9 cellular contexts compared by ENCODE assay signal in genomic region chr12:57454566-57455373, GRCh38. TPM values are rescaled to one million over a fixed set of nuclear protein-coding genes. Genes with fewer than 3 reads are reported as not detected.
DNase-seq lines count a peak whose midpoint lies in the region; ATAC-seq and TF ChIP-seq lines count a peak whose summit lies in the region.
"Had no signal": no experiment of that assay in that cellular context is flagged by ENCODE, and none has a peak within 500 bp of the region (broad histone marks: within the 10 kb centered on the region; RNA-seq: fewer than 3 reads in every experiment).

TSS of gene INHBE (plus strand) at chr12:57455307. CDS start at chr12:57455537, 230 bp downstream.

- no peaks in the 10 kb centered on the region for H3K27me3 ChIP-seq in CD4-positive, alpha-beta memory T cell (ENCODE audit: insufficient read depth, low read length)
- H3K27me3 ChIP-seq in iPS-18a (ENCODE audit: control insufficient read depth, insufficient read depth, low read length) = no peaks in the 10 kb centered on the region
- H3K27me3 ChIP-seq: pancreas had no signal

- intact Hi-C loops in CD4-positive, alpha-beta memory T cell (cut with micrococcal nuclease) = loop anchor here (10.0 kb wide), 1 partner anchor 240 kb away; the partner anchor contains the start of gene OS9

- peaks cover 0 to 9% of the 10 kb centered on the region in 2 donors for H3K27me3 Mint-ChIP-seq in CD4-positive, alpha-beta memory T cell
- peaks cover 14% of the 10 kb centered on the region for H3K27me3 Mint-ChIP-seq in endothelial cell (ENCODE audit: unreplicated experiment)

- peak within 1 kb of the TSS in 2 of 7 donors; percentile 1 to 38 for H3K27ac Mint-ChIP-seq in CD4-positive, alpha-beta memory T cell
- H3K27ac Mint-ChIP-seq in endothelial cell (ENCODE audit: unreplicated experiment) = no peak within 1 kb of the TSS

- no peaks in the 10 kb centered on the region for H3K9me3 ChIP-seq in CD4-positive, alpha-beta memory T cell (ENCODE audit: control insufficient read depth in 1 of 2, low read length in 2 of 2)
- H3K9me3 ChIP-seq in SK-N-MC (ENCODE audit: low read depth, low read length) (no peaks in the 10 kb centered on the region), iPS-18a (ENCODE audit: control insufficient read depth, low read depth, low read length) (no peaks in the 10 kb centered on the region)
- H3K9me3 ChIP-seq: pancreas had no signal

- ATAC-seq in HG03342 (IDR thresholded peaks at IDR 0.05; ENCODE audit: unreplicated experiment) = no peak
- ATAC-seq: pancreas had no signal

- peaks cover 0 to 2% of the 10 kb centered on the region in 2 donors for H3K36me3 Mint-ChIP-seq in CD4-positive, alpha-beta memory T cell
- peaks cover 11% of the 10 kb centered on the region for H3K36me3 Mint-ChIP-seq in endothelial cell (ENCODE audit: low read depth, unreplicated experiment)

- no peaks in the 10 kb centered on the region for H3K9me3 Mint-ChIP-seq in CD4-positive, alpha-beta memory T cell
- no peaks in the 10 kb centered on the region for H3K9me3 Mint-ChIP-seq in endothelial cell (ENCODE audit: unreplicated experiment)

- peaks cover 9 to 25% (median 19%) of the 10 kb centered on the region in 4 donors for H3K4me1 Mint-ChIP-seq in CD4-positive, alpha-beta memory T cell
- H3K4me1 Mint-ChIP-seq in endothelial cell (ENCODE audit: unreplicated experiment) = peaks cover 8% of the 10 kb centered on the region

- H3K9ac ChIP-seq in SK-N-MC (ENCODE audit: insufficient read length) = peak within 1 kb of the TSS; percentile 51
- H3K9ac ChIP-seq in iPS-18a (ENCODE audit: low read length) = peak within 1 kb of the TSS; percentile 87

- H3K4me3 Mint-ChIP-seq in CD4-positive, alpha-beta memory T cell = peak within 1 kb of the TSS in 6 of 8 donors; percentile 41 to 80 (median 64)
- H3K4me3 Mint-ChIP-seq in endothelial cell (ENCODE audit: unreplicated experiment) = no peak within 1 kb of the TSS

- H3K36me3 ChIP-seq in CD4-positive, alpha-beta memory T cell (ENCODE audit: insufficient read depth, low read length) = no peaks in the 10 kb centered on the region
- H3K36me3 ChIP-seq in SK-N-MC (ENCODE audit: insufficient read depth, low read length) = no peaks in the 10 kb centered on the region
- H3K36me3 ChIP-seq in iPS-18a (ENCODE audit: control insufficient read depth, low read depth, low read length) = no peaks in the 10 kb centered on the region
- H3K36me3 ChIP-seq: pancreas had no signal

- DNase-seq in CD4-positive, alpha-beta memory T cell = no peak
- DNase-seq in HK-2 (ENCODE audit: unreplicated experiment) = peak; percentile 85
- DNase-seq in SK-N-MC (ENCODE audit: low read depth, low spot score) = no peak
- no peak for DNase-seq in activated effector memory CD4-positive, alpha-beta T cell treated with Interleukin-2 at 50 U/mL for 16 hours
- DNase-seq in cerebellum (ENCODE audit: low spot score) = no peak
- no peak for DNase-seq in endothelial cell (ENCODE audit: low spot score)

- CTCF ChIA-PET in CD4-positive, alpha-beta memory T cell (lab: Charles Lee; ENCODE audit: partially characterized antibody) = interaction anchor here (0.6 to 5.0 kb wide), 17 partner anchors 10 to 225 kb away, joined by 3 to 31 read pairs (median 6); partner anchors contain the start of genes ARHGAP9, INHBC and SHMT2

- no peak within 1 kb of the TSS for H3K4me3 ChIP-seq in CD4-positive, alpha-beta memory T cell (ENCODE audit: low read length in 2 of 2)
- no peak within 1 kb of the TSS for H3K4me3 ChIP-seq in SK-N-MC
- peak within 1 kb of the TSS; percentile 65 for H3K4me3 ChIP-seq in iPS-18a (ENCODE audit: low read length)
- H3K4me3 ChIP-seq: pancreas had no signal

- no peak within 1 kb of the TSS for H3K27ac ChIP-seq in CD4-positive, alpha-beta memory T cell (ENCODE audit: low read depth, low read length)
- peak within 1 kb of the TSS; percentile 26; the same call in 1 of the 2 replicates for H3K27ac ChIP-seq in SK-N-MC
- H3K27ac ChIP-seq in iPS-18a (ENCODE audit: low read length) = peak within 1 kb of the TSS; percentile 99
- H3K27ac ChIP-seq: pancreas had no signal

- no peak for TF ChIP-seq CTCF in endothelial cell (IDR thresholded peaks at IDR 0.05; ENCODE audit: unreplicated experiment)

- POLR2A ChIA-PET in CD4-positive, alpha-beta memory T cell (lab: Charles Lee; ENCODE audit: partially characterized antibody) = no interaction called here

- peaks cover 9% of the 10 kb centered on the region for H3K4me1 ChIP-seq in CD4-positive, alpha-beta memory T cell (ENCODE audit: insufficient read depth, low read length)
- H3K4me1 ChIP-seq in iPS-18a (ENCODE audit: control insufficient read depth, low read depth, low read length) = peaks cover 31% of the 10 kb centered on the region

RNA-seq across cellular contexts. Expression of gene INHBE, which starts in this region (rescaled TPM):
- total RNA-seq in CD4-positive, alpha-beta memory T cell = not detected
- polyA plus RNA-seq in CD4-positive, alpha-beta memory T cell = not detected
- not detected for total RNA-seq in cerebellum
- total RNA-seq in endothelial cell (ENCODE audit: unreplicated experiment) = not detected
